ENCODE assay signal across 8 cellular contexts in the genomic region with DNA sequence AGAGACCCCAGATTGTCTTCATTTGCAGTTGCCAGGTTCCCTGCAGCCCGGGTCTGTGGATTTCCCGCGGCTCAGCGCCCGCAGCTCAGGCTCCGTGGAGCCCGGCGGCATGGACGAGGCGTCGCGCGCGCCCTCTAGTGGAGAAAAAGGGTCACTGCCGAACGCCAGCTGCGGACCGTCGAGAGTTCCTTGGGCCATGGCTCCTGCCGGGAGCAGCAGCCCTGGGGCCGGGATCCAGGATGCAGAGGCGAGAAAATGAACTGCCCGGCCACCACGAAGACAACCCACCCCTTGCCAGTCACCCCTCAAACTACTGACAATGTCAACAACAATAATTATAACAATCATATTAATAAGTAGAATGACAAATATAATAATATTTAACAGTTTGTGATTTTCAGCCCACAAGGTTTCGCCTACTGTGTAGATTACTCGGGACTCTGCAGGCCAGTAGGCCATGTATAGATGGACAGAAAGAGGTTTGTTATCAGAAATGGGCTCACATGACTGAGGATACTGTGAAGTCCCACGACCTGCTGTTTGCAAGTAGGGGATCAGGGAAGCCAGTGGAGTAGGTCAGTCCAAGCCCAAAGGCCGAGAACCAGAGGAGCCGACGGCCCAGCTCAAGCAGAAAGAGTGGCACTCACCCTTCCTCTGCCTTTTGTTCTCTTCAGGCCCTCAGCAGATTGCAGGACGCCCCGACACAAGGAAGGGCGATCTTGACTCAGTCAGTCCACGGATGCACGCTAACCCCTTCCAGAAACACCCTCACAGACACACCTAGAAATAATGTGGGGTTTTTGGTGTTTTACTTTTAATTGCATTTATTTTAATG. TPM values are rescaled to one million over a fixed set of nuclear protein-coding genes. Genes with fewer than 3 reads are reported as not detected.
DNase-seq lines count a peak whose midpoint lies in the region; ATAC-seq, FAIRE-seq and TF ChIP-seq lines count a peak whose summit lies in the region.

No MANE protein-coding gene starts in this region.

- POLR2A ChIA-PET in A549 (lab: Yijun Ruan, JAX) (interaction anchor here (1.1 to 1.6 kb wide), 3 partner anchors 118 to 247 kb away, joined by 3 to 5 read pairs (median 4); a partner anchor contains a TSS), PC-3 (lab: Charles Lee; ENCODE audit: unreplicated experiment) (no interaction called here)

- no peak for TF ChIP-seq POLR2A in A549 (IDR thresholded peaks at IDR 0.05; ENCODE audit: low read length)
- no peak for TF ChIP-seq POLR2A in stomach (IDR thresholded peaks at IDR 0.05)

- intact Hi-C loops in PC-3 (cut with micrococcal nuclease) = loop anchor here (1.0 to 5.0 kb wide), 5 partner anchors 60 to 279 kb away; no protein-coding TSS in a partner anchor
- intact Hi-C loops in stomach (cut with DNase I; ENCODE audit: low total_unique reads) = loop anchor here (5.0 kb wide), 1 partner anchor 281 kb away; no protein-coding TSS in a partner anchor

- H3K4me3 ChIP-seq in A549 = no peak overlapping the region
- peak overlapping the region; percentile 46; the same call in 1 of the 2 replicates for H3K4me3 ChIP-seq in PC-3 (ENCODE audit: low read length)
- H3K4me3 ChIP-seq in fibroblast of the aortic adventitia (ENCODE audit: low read depth, low read length) = peak overlapping the region; percentile 22
- H3K4me3 ChIP-seq in neural progenitor cell = no peak overlapping the region
- H3K4me3 ChIP-seq in stomach = no peak overlapping the region

- H3K9ac ChIP-seq in PC-3 (ENCODE audit: low read length) (peak overlapping the region; percentile 40), neural progenitor cell (no peak overlapping the region)

- H3K4me1 ChIP-seq in A549 (peaks cover 5% of the 10 kb centered on the region; the same call in 2 of the 3 replicates), PC-3 (ENCODE audit: insufficient read depth, low read length) (peaks cover 11% of the 10 kb centered on the region), neural progenitor cell (peaks cover 20% of the 10 kb centered on the region), stomach (peaks cover 7 to 13% (median 10%) of the 10 kb centered on the region in 4 donors)

- TF ChIP-seq RAD21 in A549 (conservative IDR thresholded peaks at IDR 0.05 in 1 of 2, IDR thresholded peaks at IDR 0.05 in 1 of 2) = peak; percentile 85 to 94

- H3K27ac ChIP-seq in A549 (peak overlapping the region; percentile 62 to 63; a peak in 5 of 6 replicates), PC-3 (ENCODE audit: low read length) (no peak overlapping the region), neural progenitor cell (no peak overlapping the region), stomach (no peak overlapping the region)

- peak overlapping the region; percentile 61 for H3K4me3 Mint-ChIP-seq in neural progenitor cell

- in situ Hi-C loops in GM13977 (cut with MboI; ENCODE audit: low pct_unique_long_range_greater_than_20kb, low sequenced_read_pairs, unreplicated experiment) = loop anchor here (25.0 kb wide), 1 partner anchor 286 kb away; no protein-coding TSS in a partner anchor

- ATAC-seq in A549 (peak; percentile 95 to 99), HG03469 (IDR thresholded peaks at IDR 0.05; ENCODE audit: unreplicated experiment) (peak; percentile 54), PC-3 (peak; percentile 94)

- H3K36me3 ChIP-seq in PC-3 (ENCODE audit: low read depth, low read length) (no peaks in the 10 kb centered on the region), neural progenitor cell (no peaks in the 10 kb centered on the region), stomach (no peaks in the 10 kb centered on the region)

- no peaks in the 10 kb centered on the region for H3K9me2 ChIP-seq in PC-3 (replicated peaks; ENCODE audit: low read length)

- CTCF ChIA-PET in A549 (lab: Yijun Ruan, JAX) (interaction anchor here (0.6 to 10.7 kb wide), 82 partner anchors 10 to 743 kb away, joined by 3 to 140 read pairs (median 4); a partner anchor contains a TSS), PC-3 (lab: Charles Lee) (interaction anchor here (0.5 to 1.1 kb wide), 6 partner anchors 29 to 279 kb away, joined by 3 to 6 read pairs (median 6); no protein-coding TSS in a partner anchor)

- H3K27ac Mint-ChIP-seq in neural progenitor cell = no peak overlapping the region

- H4K20me1 ChIP-seq in PC-3 (ENCODE audit: low read length) (no peaks in the 10 kb centered on the region), neural progenitor cell (ENCODE audit: low read depth) (no peaks in the 10 kb centered on the region)

- peaks cover 7% of the 10 kb centered on the region for H3K27me3 Mint-ChIP-seq in neural progenitor cell (ENCODE audit: insufficient read depth, low read depth)

- peaks cover 6% of the 10 kb centered on the region; the same call in 2 of the 3 replicates for H3K9me3 ChIP-seq in A549
- H3K9me3 ChIP-seq in PC-3 (ENCODE audit: low read length) = no peaks in the 10 kb centered on the region
- peaks cover 4% of the 10 kb centered on the region for H3K9me3 ChIP-seq in neural progenitor cell (ENCODE audit: low read depth)
- H3K9me3 ChIP-seq in stomach = peaks cover 0 to 9% (median 5%) of the 10 kb centered on the region in 4 donors

- H3K27me3 ChIP-seq in PC-3 (ENCODE audit: low read length) (no peaks in the 10 kb centered on the region), neural progenitor cell (no peaks in the 10 kb centered on the region), stomach (peaks cover 0 to 14% (median 0%) of the 10 kb centered on the region in 3 donors)

- H3K4me2 ChIP-seq in A549 (peak overlapping the region; percentile 78), PC-3 (ENCODE audit: low read length) (peak overlapping the region; percentile 68), neural progenitor cell (peak overlapping the region; percentile 41)

- TF ChIP-seq CTCF in A549 (IDR thresholded peaks at IDR 0.05) = peak; percentile 92
- TF ChIP-seq CTCF in GM13977 (IDR thresholded peaks at IDR 0.05; ENCODE audit: extremely low read depth, insufficient read depth, missing control alignments) = peak; percentile 99
- TF ChIP-seq CTCF in PC-3 (conservative IDR thresholded peaks at IDR 0.05; ENCODE audit: low read depth, low read length) = peak; percentile 97
- TF ChIP-seq CTCF in fibroblast of the aortic adventitia (IDR thresholded peaks at IDR 0.05; ENCODE audit: insufficient read depth, low read length) = peak; percentile 94
- peak; percentile 99 for TF ChIP-seq CTCF in neural progenitor cell (IDR thresholded peaks at IDR 0.05)
- peak in 6 of 7 experiments; percentile 5 to 98 (median 92) for TF ChIP-seq CTCF in stomach (IDR thresholded peaks at IDR 0.05)

- H3K79me2 ChIP-seq in PC-3 (ENCODE audit: low read length) = no peaks in the 10 kb centered on the region
- H3K79me2 ChIP-seq in neural progenitor cell (ENCODE audit: low read depth) = no peaks in the 10 kb centered on the region

- 39% methylated on average over 27 of the region's 35 CpGs for WGBS in A549 (ENCODE audit: missing lambda C conversion rate)
- 28 to 44% (median 30%) methylated on average over 24 to 35 of the region's 35 CpGs for WGBS in stomach, 5 donors

- FAIRE-seq in A549 (lab: Jason Lieb, UNC) = peak; percentile 54

- H3K36me3 Mint-ChIP-seq in neural progenitor cell = no peaks in the 10 kb centered on the region

- no peak for TF ChIP-seq EP300 in A549 (IDR thresholded peaks at IDR 0.05)
- no peak for TF ChIP-seq EP300 in stomach (IDR thresholded peaks at IDR 0.05)

- peaks cover 25% of the 10 kb centered on the region for H3K4me1 Mint-ChIP-seq in neural progenitor cell

- DNase-seq in A549 (ENCODE audit: low read depth in 1 of 2, low spot score in 1 of 2) (peak; percentile 55 to 66), GM13977 (ENCODE audit: low spot score) (peak; percentile 82), PC-3 (peak; percentile 86), activated T-helper 1 cell treated with Interleukin-2 at 50 U/mL for 16 hours (ENCODE audit: low read depth) (peak; percentile 46), fibroblast of the aortic adventitia (ENCODE audit: low read depth) (peak; percentile 67), neural progenitor cell (ENCODE audit: low spot score) (peak; percentile 82), stomach (peak; percentile 79)

- H3K9me3 Mint-ChIP-seq in neural progenitor cell = peaks cover 5% of the 10 kb centered on the region

- H3F3A ChIP-seq in PC-3 (ENCODE audit: low read length, unreplicated experiment) = no peaks in the 10 kb centered on the region
- H3F3A ChIP-seq in neural progenitor cell (ENCODE audit: low read depth) = no peaks in the 10 kb centered on the region

- peak overlapping the region; percentile 66 for H2AFZ ChIP-seq in PC-3 (ENCODE audit: low read length)
- peak overlapping the region; percentile 69 for H2AFZ ChIP-seq in neural progenitor cell (replicated peaks)

- BruUV-seq in PC-3 (replicated peaks; lab: Mats Ljungman, UMichigan) = no TSS peak

TF ChIP-seq in A549, 52 proteins besides CTCF, POLR2A, EP300 and RAD21 (continues in another document):
- peak; percentile 98 for TF ChIP-seq SMC3 (IDR thresholded peaks at IDR 0.05)
- TF ChIP-seq, protein P1, sequence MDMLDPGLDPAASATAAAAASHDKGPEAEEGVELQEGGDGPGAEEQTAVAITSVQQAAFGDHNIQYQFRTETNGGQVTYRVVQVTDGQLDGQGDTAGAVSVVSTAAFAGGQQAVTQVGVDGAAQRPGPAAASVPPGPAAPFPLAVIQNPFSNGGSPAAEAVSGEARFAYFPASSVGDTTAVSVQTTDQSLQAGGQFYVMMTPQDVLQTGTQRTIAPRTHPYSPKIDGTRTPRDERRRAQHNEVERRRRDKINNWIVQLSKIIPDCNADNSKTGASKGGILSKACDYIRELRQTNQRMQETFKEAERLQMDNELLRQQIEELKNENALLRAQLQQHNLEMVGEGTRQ (IDR thresholded peaks at IDR 0.05) = no peak
- TF ChIP-seq ZNF302 (CRISPR knock-in tag; IDR thresholded peaks at IDR 0.05) = no peak
- no peak for TF ChIP-seq HEYL (CRISPR knock-in tag; IDR thresholded peaks at IDR 0.05)
- TF ChIP-seq, protein P2, sequence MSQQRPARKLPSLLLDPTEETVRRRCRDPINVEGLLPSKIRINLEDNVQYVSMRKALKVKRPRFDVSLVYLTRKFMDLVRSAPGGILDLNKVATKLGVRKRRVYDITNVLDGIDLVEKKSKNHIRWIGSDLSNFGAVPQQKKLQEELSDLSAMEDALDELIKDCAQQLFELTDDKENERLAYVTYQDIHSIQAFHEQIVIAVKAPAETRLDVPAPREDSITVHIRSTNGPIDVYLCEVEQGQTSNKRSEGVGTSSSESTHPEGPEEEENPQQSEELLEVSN (IDR thresholded peaks at IDR 0.05; ENCODE audit: borderline replicate concordance, low read depth) = peak; percentile 56; the same call in 1 of the 2 replicates
- no peak for TF ChIP-seq EHF (CRISPR knock-in tag; IDR thresholded peaks at IDR 0.05)

RNA-seq across cellular contexts. Expression of a gene that starts 43.1 kb away (rescaled TPM):
- polyA plus RNA-seq in A549 (2011; rRNA removed) = 95.1 and 102 TPM in 2 replicates
- 50.2 and 50.9 TPM in 2 replicates for polyA plus RNA-seq in A549 (2012; cell fraction: cytosol; rRNA removed)
- 34.5 and 40.0 TPM in 2 replicates for polyA plus RNA-seq in A549 (2012; cell fraction: nucleus; rRNA removed)
- 59.1 to 63.8 TPM (median 59.6 TPM) in 3 replicates for polyA plus RNA-seq in A549 (2017; fragmentation: RNase III; extraction: RNeasy Plus Mini Kit Qiagen cat#74134 plus additional on column Dnase treatment)
- 43.2 and 55.0 TPM in 2 replicates for polyA minus RNA-seq in A549 (2011; rRNA and poly(A)+ RNA removed)
- total RNA-seq in PC-3 (2014; rRNA removed) = 153 and 160 TPM in 2 replicates
- total RNA-seq in fibroblast of the aortic adventitia (ENCODE audit: low replicate concordance) = 63.7 and 68.9 TPM in 2 replicates
- total RNA-seq in neural progenitor cell (ENCODE audit: low replicate concordance) = 144 and 175 TPM in 2 replicates
- total RNA-seq in stomach = 10 to 100 TPM in 4 of 5 donors, 1 to 10 TPM in 1; 8.2 to 58.4 (median 19.4) TPM
- 10 to 100 TPM; 31.0 to 46.4 (median 33.7) TPM for polyA plus RNA-seq in stomach

Comparison
In these comparisons a context has a peak if more than half of its experiments do, and no peak if none do; other contexts are left out.
1. H3K27ac ChIP-seq: peak in A549 (2 of 2); none in PC-3 (single experiment), neural progenitor cell (single experiment) and stomach (0 of 5).
2. H3K4me3 ChIP-seq: peak in PC-3 (single experiment) and fibroblast of the aortic adventitia (single experiment); none in A549 (single experiment), neural progenitor cell (single experiment) and stomach (0 of 4).
3. Peak in every context shown above with its lines, with median percentiles within 50 percentile points of each other: ATAC-seq, DNase-seq, H3K4me2 ChIP-seq and CTCF ChIP-seq.